1 cellular context compared by ENCODE assay signal in genomic region chr10:100562008-100562672, GRCh38.
TF ChIP-seq lines count a peak whose summit lies in the region.

No MANE protein-coding gene starts in this region.

TF ChIP-seq in K562, 482 proteins besides CTCF, POLR2A, EP300 and RAD21 (continued from another document and continues in another):
- TF ChIP-seq NUFIP1 (IDR thresholded peaks at IDR 0.05; ENCODE audit: partially characterized antibody), result no peak
- peak; percentile 57 for TF ChIP-seq CREM (IDR thresholded peaks at IDR 0.05; ENCODE audit: low read depth)
- no peak for TF ChIP-seq JUND (IDR thresholded peaks at IDR 0.05; ENCODE audit: borderline replicate concordance, low read depth, low read length)
- no peak for TF ChIP-seq JUND (tag; IDR thresholded peaks at IDR 0.05; ENCODE audit: borderline replicate concordance, low read depth, low read length)
- no peak for TF ChIP-seq SMARCE1 (IDR thresholded peaks at IDR 0.05)
- no peak for TF ChIP-seq SLC30A9 (CRISPR knock-in tag; IDR thresholded peaks at IDR 0.05)
- no peak for TF ChIP-seq DLX4 (CRISPR knock-in tag; IDR thresholded peaks at IDR 0.05)
- no peak for TF ChIP-seq U2AF2 (optimal IDR thresholded peaks at IDR 0.05; ENCODE audit: low read depth, low read length)
- peak; percentile 44 for TF ChIP-seq FIP1L1 (IDR thresholded peaks at IDR 0.05; ENCODE audit: low read depth, low read length, poor library complexity, severe bottlenecking)
- TF ChIP-seq, protein P1, sequence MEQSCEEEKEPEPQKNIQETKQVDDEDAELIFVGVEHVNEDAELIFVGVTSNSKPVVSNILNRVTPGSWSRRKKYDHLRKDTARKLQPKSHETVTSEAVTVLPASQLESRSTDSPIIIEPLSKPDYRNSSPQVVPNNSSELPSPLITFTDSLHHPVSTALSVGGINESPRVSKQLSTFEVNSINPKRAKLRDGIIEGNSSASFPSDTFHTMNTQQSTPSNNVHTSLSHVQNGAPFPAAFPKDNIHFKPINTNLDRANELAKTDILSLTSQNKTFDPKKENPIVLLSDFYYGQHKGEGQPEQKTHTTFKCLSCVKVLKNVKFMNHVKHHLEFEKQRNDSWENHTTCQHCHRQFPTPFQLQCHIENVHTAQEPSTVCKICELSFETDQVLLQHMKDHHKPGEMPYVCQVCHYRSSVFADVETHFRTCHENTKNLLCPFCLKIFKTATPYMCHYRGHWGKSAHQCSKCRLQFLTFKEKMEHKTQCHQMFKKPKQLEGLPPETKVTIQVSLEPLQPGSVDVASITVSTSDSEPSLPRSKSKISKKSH (CRISPR knock-in tag; IDR thresholded peaks at IDR 0.05), result no peak
- TF ChIP-seq ATF1 (CRISPR knock-in tag; IDR thresholded peaks at IDR 0.05), result no peak
- 0 out of 2 replicates have a peak, but pooled peaks have one; percentile 13 for TF ChIP-seq ATF1 (tag; IDR thresholded peaks at IDR 0.05)
- TF ChIP-seq SNAPC5 (CRISPR knock-in tag; IDR thresholded peaks at IDR 0.05), result no peak
- TF ChIP-seq CUX1 (CRISPR knock-in tag; IDR thresholded peaks at IDR 0.05), result no peak
- TF ChIP-seq SAP30 (IDR thresholded peaks at IDR 0.05; ENCODE audit: borderline replicate concordance, insufficient read depth, low read depth, low read length, poor library complexity, severe bottlenecking), result no peak
- TF ChIP-seq MCM3 (IDR thresholded peaks at IDR 0.05), result no peak
- TF ChIP-seq, protein P2, sequence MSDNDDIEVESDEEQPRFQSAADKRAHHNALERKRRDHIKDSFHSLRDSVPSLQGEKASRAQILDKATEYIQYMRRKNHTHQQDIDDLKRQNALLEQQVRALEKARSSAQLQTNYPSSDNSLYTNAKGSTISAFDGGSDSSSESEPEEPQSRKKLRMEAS (CRISPR knock-in tag; IDR thresholded peaks at IDR 0.05), result peak; percentile 77
- peak; percentile 43 for TF ChIP-seq DEAF1 (CRISPR knock-in tag; IDR thresholded peaks at IDR 0.05)
- TF ChIP-seq HMBOX1 (IDR thresholded peaks at IDR 0.05), result no peak
- no peak for TF ChIP-seq ETV1 (tag; conservative IDR thresholded peaks at IDR 0.05; ENCODE audit: low read depth)
- TF ChIP-seq SMARCC2 (IDR thresholded peaks at IDR 0.05; ENCODE audit: low read depth), result no peak
- 0 out of 2 replicates have a peak, but pooled peaks have one; percentile 36 for TF ChIP-seq TCF7 (IDR thresholded peaks at IDR 0.05; ENCODE audit: borderline replicate concordance)
- TF ChIP-seq EHMT2 (IDR thresholded peaks at IDR 0.05), result no peak
- TF ChIP-seq ATF4 (CRISPR knock-in tag; IDR thresholded peaks at IDR 0.05), result no peak
- TF ChIP-seq POLR2AphosphoS2 (IDR thresholded peaks at IDR 0.05; ENCODE audit: low read length), result peak; percentile 63; the same call in 1 of the 2 replicates
- no peak for TF ChIP-seq PTBP1 (IDR thresholded peaks at IDR 0.05; ENCODE audit: low read depth, low read length)
- TF ChIP-seq DPF2 (IDR thresholded peaks at IDR 0.05), result no peak
- no peak for TF ChIP-seq TEAD2 (tag; IDR thresholded peaks at IDR 0.05)
- TF ChIP-seq, protein P3, sequence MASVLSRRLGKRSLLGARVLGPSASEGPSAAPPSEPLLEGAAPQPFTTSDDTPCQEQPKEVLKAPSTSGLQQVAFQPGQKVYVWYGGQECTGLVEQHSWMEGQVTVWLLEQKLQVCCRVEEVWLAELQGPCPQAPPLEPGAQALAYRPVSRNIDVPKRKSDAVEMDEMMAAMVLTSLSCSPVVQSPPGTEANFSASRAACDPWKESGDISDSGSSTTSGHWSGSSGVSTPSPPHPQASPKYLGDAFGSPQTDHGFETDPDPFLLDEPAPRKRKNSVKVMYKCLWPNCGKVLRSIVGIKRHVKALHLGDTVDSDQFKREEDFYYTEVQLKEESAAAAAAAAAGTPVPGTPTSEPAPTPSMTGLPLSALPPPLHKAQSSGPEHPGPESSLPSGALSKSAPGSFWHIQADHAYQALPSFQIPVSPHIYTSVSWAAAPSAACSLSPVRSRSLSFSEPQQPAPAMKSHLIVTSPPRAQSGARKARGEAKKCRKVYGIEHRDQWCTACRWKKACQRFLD (CRISPR knock-in tag; IDR thresholded peaks at IDR 0.05), result no peak
- no peak for TF ChIP-seq CLOCK (CRISPR knock-in tag; IDR thresholded peaks at IDR 0.05; ENCODE audit: borderline replicate concordance)
- TF ChIP-seq BHLHE40 (IDR thresholded peaks at IDR 0.05; ENCODE audit: low read length), result peak; percentile 9; the same call in 1 of the 2 replicates
- TF ChIP-seq, protein P4, sequence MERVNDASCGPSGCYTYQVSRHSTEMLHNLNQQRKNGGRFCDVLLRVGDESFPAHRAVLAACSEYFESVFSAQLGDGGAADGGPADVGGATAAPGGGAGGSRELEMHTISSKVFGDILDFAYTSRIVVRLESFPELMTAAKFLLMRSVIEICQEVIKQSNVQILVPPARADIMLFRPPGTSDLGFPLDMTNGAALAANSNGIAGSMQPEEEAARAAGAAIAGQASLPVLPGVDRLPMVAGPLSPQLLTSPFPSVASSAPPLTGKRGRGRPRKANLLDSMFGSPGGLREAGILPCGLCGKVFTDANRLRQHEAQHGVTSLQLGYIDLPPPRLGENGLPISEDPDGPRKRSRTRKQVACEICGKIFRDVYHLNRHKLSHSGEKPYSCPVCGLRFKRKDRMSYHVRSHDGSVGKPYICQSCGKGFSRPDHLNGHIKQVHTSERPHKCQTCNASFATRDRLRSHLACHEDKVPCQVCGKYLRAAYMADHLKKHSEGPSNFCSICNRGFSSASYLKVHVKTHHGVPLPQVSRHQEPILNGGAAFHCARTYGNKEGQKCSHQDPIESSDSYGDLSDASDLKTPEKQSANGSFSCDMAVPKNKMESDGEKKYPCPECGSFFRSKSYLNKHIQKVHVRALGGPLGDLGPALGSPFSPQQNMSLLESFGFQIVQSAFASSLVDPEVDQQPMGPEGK (CRISPR knock-in tag; IDR thresholded peaks at IDR 0.05; ENCODE audit: borderline replicate concordance), result no peak
- TF ChIP-seq, protein P5, sequence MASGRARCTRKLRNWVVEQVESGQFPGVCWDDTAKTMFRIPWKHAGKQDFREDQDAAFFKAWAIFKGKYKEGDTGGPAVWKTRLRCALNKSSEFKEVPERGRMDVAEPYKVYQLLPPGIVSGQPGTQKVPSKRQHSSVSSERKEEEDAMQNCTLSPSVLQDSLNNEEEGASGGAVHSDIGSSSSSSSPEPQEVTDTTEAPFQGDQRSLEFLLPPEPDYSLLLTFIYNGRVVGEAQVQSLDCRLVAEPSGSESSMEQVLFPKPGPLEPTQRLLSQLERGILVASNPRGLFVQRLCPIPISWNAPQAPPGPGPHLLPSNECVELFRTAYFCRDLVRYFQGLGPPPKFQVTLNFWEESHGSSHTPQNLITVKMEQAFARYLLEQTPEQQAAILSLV (tag; IDR thresholded peaks at IDR 0.05), result no peak
- TF ChIP-seq ZNF408 (CRISPR knock-in tag; IDR thresholded peaks at IDR 0.05; ENCODE audit: low read depth), result no peak
- TF ChIP-seq ZNF134 (CRISPR knock-in tag; conservative IDR thresholded peaks at IDR 0.05), result no peak
- TF ChIP-seq MXD1 (CRISPR knock-in tag; IDR thresholded peaks at IDR 0.05; ENCODE audit: borderline replicate concordance, poor library complexity, severe bottlenecking), result no peak
- no peak for TF ChIP-seq CREB3 (tag; conservative IDR thresholded peaks at IDR 0.05; ENCODE audit: low read depth)
- peak; percentile 45 for TF ChIP-seq ELF1 (tag; IDR thresholded peaks at IDR 0.05)
